In genomic region chr12:10213168-10214130, GRCh38 we compare ENCODE assay signal across 8 cellular contexts. TPM values are rescaled to one million over a fixed set of nuclear protein-coding genes. Genes with fewer than 3 reads are reported as not detected.
A peak's percentile ranks its signal among the peaks of the same experiment; 100 is the strongest.
DNase-seq lines count a peak whose midpoint lies in the region; ATAC-seq and TF ChIP-seq lines count a peak whose summit lies in the region.

No MANE protein-coding gene starts in this region.

- no peaks in the 10 kb centered on the region for H3F3A ChIP-seq in neural cell (ENCODE audit: insufficient read depth, low read length, poor library complexity, severe bottlenecking)

- TF ChIP-seq EP300 in neural cell (conservative IDR thresholded peaks at IDR 0.05; ENCODE audit: poor library complexity, severe bottlenecking) = no peak

- DNase-seq in ACHN (peak; percentile 86), SIG-M5 (lab: John Stamatoyannopoulos, UW) (peak; percentile 90), foreskin fibroblast (peak; percentile 81 to 89)
- peak; percentile 92 for DNase-seq in activated effector memory CD4-positive, alpha-beta T cell treated with anti-CD3 and anti-CD28 coated beads, Interleukin-2, amount 50 U/mL, for 16 hours
- peak; percentile 79 for DNase-seq in stimulated activated naive CD8-positive, alpha-beta T cell treated with anti-CD3 and anti-CD28 coated beads, Interleukin-15, Interleukin-2, amounts not matched to agents 100 U/mL and 50 U/mL, for 24 hours

- peaks cover 27% of the 10 kb centered on the region for H3K79me2 ChIP-seq in neural cell (replicated peaks; ENCODE audit: insufficient read depth, low read length)

- peak overlapping the region; percentile 99 for H3K9ac ChIP-seq in neural cell (ENCODE audit: low read length)

- H3K4me3 ChIP-seq in foreskin fibroblast (ENCODE audit: low read depth in 1 of 2, low read length in 2 of 2) (peak overlapping the region; percentile 75 to 89), neural cell (ENCODE audit: low read length) (peak overlapping the region; percentile 96)

- H3K27ac ChIP-seq in neural cell (ENCODE audit: low read length) = peak overlapping the region; percentile 93

- TF ChIP-seq RAD21 in neural cell (conservative IDR thresholded peaks at IDR 0.05) = no peak

- ATAC-seq in GM18867 (IDR thresholded peaks at IDR 0.05; ENCODE audit: unreplicated experiment) (peak; percentile 66), HG03439 (IDR thresholded peaks at IDR 0.05; ENCODE audit: unreplicated experiment) (peak; percentile 58)
- ATAC-seq in stimulated activated naive CD8-positive, alpha-beta T cell treated with anti-CD3 and anti-CD28 coated beads, Interleukin-15, Interleukin-2, amounts not matched to agents 100 U/mL and 50 U/mL, for 24 hours = peak; percentile 69

- no peaks in the 10 kb centered on the region for H3K9me2 ChIP-seq in neural cell (ENCODE audit: insufficient read depth, low read length)

- no peak for TF ChIP-seq CTCF in foreskin fibroblast (IDR thresholded peaks at IDR 0.05; ENCODE audit: low read depth, low read length)
- no peak for TF ChIP-seq CTCF in neural cell (IDR thresholded peaks at IDR 0.05; ENCODE audit: poor library complexity, severe bottlenecking)

- peak overlapping the region; percentile 99 for H2AFZ ChIP-seq in neural cell (ENCODE audit: low read depth, low read length)

- H3K27me3 ChIP-seq in neural cell (ENCODE audit: insufficient read depth, low read depth, low read length) = no peaks in the 10 kb centered on the region

- H3K36me3 ChIP-seq in neural cell (ENCODE audit: insufficient read depth, low read length) = no peaks in the 10 kb centered on the region

- peak overlapping the region; percentile 57 for H3K4me2 ChIP-seq in neural cell (ENCODE audit: low read length)

- in situ Hi-C loops in ACHN (cut with HindIII; ENCODE audit: low pct_ligation_motif_present, low pct_unique_long_range_greater_than_20kb, low sequenced_read_pairs) = no loop called here

- no peaks in the 10 kb centered on the region for H4K20me1 ChIP-seq in neural cell (ENCODE audit: insufficient read depth)

- no peaks in the 10 kb centered on the region for H3K9me3 ChIP-seq in neural cell (ENCODE audit: low read length)

TF ChIP-seq in neural cell, 6 proteins besides CTCF, POLR2A, EP300 and RAD21:
- TF ChIP-seq SMC3 (conservative IDR thresholded peaks at IDR 0.05; ENCODE audit: poor library complexity) (no peak), MXI1 (conservative IDR thresholded peaks at IDR 0.05; ENCODE audit: poor library complexity, severe bottlenecking) (peak; percentile 48), TAF1 (IDR thresholded peaks at IDR 0.05; ENCODE audit: low read depth) (no peak), EZH2 (IDR thresholded peaks at IDR 0.05; ENCODE audit: borderline replicate concordance, insufficient read depth, low read length, poor library complexity, severe bottlenecking) (no peak), REST (IDR thresholded peaks at IDR 0.05; ENCODE audit: borderline replicate concordance) (peak; percentile 44), POLR2AphosphoS5 (IDR thresholded peaks at IDR 0.05) (no peak)

RNA-seq across cellular contexts. Expression of gene GABARAPL1, which starts 0.8 kb away (rescaled TPM):
- polyA plus RNA-seq in neural cell = 213 and 253 TPM in 2 replicates
- polyA minus RNA-seq in neural cell = 95.7 and 113 TPM in 2 replicates

RNA-seq across cellular contexts. Expression of gene TMEM52B, which starts 34.6 kb away (rescaled TPM):
- not detected in 2 replicates for polyA plus RNA-seq in neural cell
- not detected in 2 replicates for polyA minus RNA-seq in neural cell

RNA-seq across cellular contexts. Expression of gene OLR1, which starts 41.5 kb away (rescaled TPM):
- not detected in 2 replicates for polyA plus RNA-seq in neural cell
- polyA minus RNA-seq in neural cell = not detected in 2 replicates

Comparison
In these comparisons a context has a peak if more than half of its experiments do, and no peak if none do; other contexts are left out.
1. Peak in every context shown above with its lines: DNase-seq, ATAC-seq, H3K4me3 ChIP-seq and H3K27ac ChIP-seq.